30 cellular contexts compared by ENCODE assay signal in genomic region chr4:7146764-7147071, GRCh38. TPM values are rescaled to one million over a fixed set of nuclear protein-coding genes. Genes with fewer than 3 reads are reported as not detected.
"Had no signal": no experiment of that assay in that cellular context is flagged by ENCODE, and none has a peak within 500 bp of the region (broad histone marks: within the 10 kb centered on the region; RNA-seq: fewer than 3 reads in every experiment).

No MANE protein-coding gene starts in this region.

- ATAC-seq: activated CD4-positive, CD25-positive, alpha-beta regulatory T cell treated with anti-CD3 and anti-CD28 coated beads, Interleukin-2, amount 50 U/mL, for 24 hours; activated CD8-positive, alpha-beta T cell treated with anti-CD3 and anti-CD28 coated beads for 36 hours; activated T-cell treated with anti-CD3 and anti-CD28 coated beads, Interleukin-2, amount 50 U/mL, for 4 hours; activated T-helper 17 cell treated with anti-CD3 and anti-CD28 coated beads, Interleukin-2, amount 50 U/mL, for 72 hours; esophagus mucosa; T-helper 17 cell had no signal

- H3K9me3 Mint-ChIP-seq: activated B cell treated with CpG ODN at 0.5 μM for 24 hours; activated CD8-positive, alpha-beta T cell treated with anti-CD3 and anti-CD28 coated beads for 36 hours; activated T-cell treated with anti-CD3 and anti-CD28 coated beads, Interleukin-2, amount 50 U/mL, for 4 hours; activated T-helper 17 cell treated with anti-CD3 and anti-CD28 coated beads, Interleukin-2, amount 50 U/mL, for 72 hours; central memory CD8-positive, alpha-beta T cell; dendritic cell treated with granulocyte-macrophage colony-stimulating factor and Interleukin-4, amounts not matched to agents 40 ng/mL and 50 ng/mL, for 4 days; endodermal cell; T-helper 2 cell treated with Interferon-gamma antibody and Interleukin-4, amounts not matched to agents 5 μg/mL and 100 μg/mL, for 36 hours had no signal

- H3K36me3 Mint-ChIP-seq: activated naive CD8-positive, alpha-beta T cell had no signal

- H3K4me3 ChIP-seq: coronary artery, dorsolateral prefrontal cortex had no signal

- H3K36me3 ChIP-seq: brain microvascular endothelial cell, WERI-Rb-1 had no signal

- H3K27ac ChIP-seq: brain microvascular endothelial cell, coronary artery, dorsolateral prefrontal cortex, WERI-Rb-1 had no signal

- H3K4me3 Mint-ChIP-seq: activated B cell treated with CpG ODN at 0.5 μM for 24 hours; activated CD8-positive, alpha-beta T cell treated with anti-CD3 and anti-CD28 coated beads for 36 hours; activated naive CD8-positive, alpha-beta T cell; activated T-cell treated with anti-CD3 and anti-CD28 coated beads, Interleukin-2, amount 50 U/mL, for 4 hours; activated T-helper 17 cell treated with anti-CD3 and anti-CD28 coated beads, Interleukin-2, amount 50 U/mL, for 72 hours; central memory CD8-positive, alpha-beta T cell; dendritic cell treated with granulocyte-macrophage colony-stimulating factor and Interleukin-4, amounts not matched to agents 40 ng/mL and 50 ng/mL, for 4 days; endodermal cell; T-helper 17 cell; T-helper 2 cell treated with Interferon-gamma antibody and Interleukin-4, amounts not matched to agents 5 μg/mL and 100 μg/mL, for 36 hours had no signal

- H3K27ac Mint-ChIP-seq: activated B cell treated with CpG ODN at 0.5 μM for 24 hours; activated CD8-positive, alpha-beta T cell treated with anti-CD3 and anti-CD28 coated beads for 36 hours; activated naive CD8-positive, alpha-beta T cell; activated T-helper 17 cell treated with anti-CD3 and anti-CD28 coated beads, Interleukin-2, amount 50 U/mL, for 72 hours; dendritic cell treated with granulocyte-macrophage colony-stimulating factor and Interleukin-4, amounts not matched to agents 40 ng/mL and 50 ng/mL, for 4 days; endodermal cell; T-helper 17 cell; T-helper 2 cell treated with Interferon-gamma antibody and Interleukin-4, amounts not matched to agents 5 μg/mL and 100 μg/mL, for 36 hours had no signal

- H3K4me1 Mint-ChIP-seq: activated B cell treated with CpG ODN at 0.5 μM for 24 hours; activated T-helper 17 cell treated with anti-CD3 and anti-CD28 coated beads, Interleukin-2, amount 50 U/mL, for 72 hours; central memory CD8-positive, alpha-beta T cell; endodermal cell had no signal

- DNase-seq: activated B cell treated with CpG ODN at 0.5 μM for 24 hours; activated CD4-positive, alpha-beta T cell treated with anti-CD3 and anti-CD28 coated beads for 48 hours; activated CD4-positive, alpha-beta T cell treated with anti-CD3 and anti-CD28 coated beads, Interleukin-2, amount 50 U/mL, for 1 hour; activated CD4-positive, alpha-beta T cell treated with anti-CD3 and anti-CD28 coated beads, Interleukin-2, amount 50 U/mL, for 48 hours; activated CD8-positive, alpha-beta memory T cell treated with anti-CD3 and anti-CD28 coated beads for 24 hours; activated CD8-positive, alpha-beta T cell treated with anti-CD3 and anti-CD28 coated beads for 36 hours; activated effector memory CD4-positive, alpha-beta T cell treated with Interleukin-2 at 50 U/mL for 16 hours; activated gamma-delta T cell treated with Interleukin-2 at 50 U/mL for 16 hours; activated naive CD4-positive, alpha-beta T cell treated with anti-CD3 and anti-CD28 coated beads, Interleukin-2, amount 50 U/mL, for 16 hours; activated naive CD4-positive, alpha-beta T cell treated with Interleukin-2 at 50 U/mL for 16 hours; activated T-cell treated with anti-CD3 and anti-CD28 coated beads, Interleukin-2, amount 50 U/mL, for 4 hours; amniotic stem cell; anterior cingulate cortex; brain microvascular endothelial cell; dorsolateral prefrontal cortex; effector memory CD4-positive, alpha-beta T cell; endodermal cell; foreskin fibroblast; T-helper 1 cell; T-helper 17 cell; T1000; WERI-Rb-1 had no signal

RNA-seq across cellular contexts. Expression of gene SORCS2, which starts 45.6 kb away (rescaled TPM):
- total RNA-seq: activated B cell treated with CpG ODN at 0.5 μM for 24 hours, T-helper 17 cell had no signal
